ENCODE assay signal across 1 cellular context in genomic region chr16:23131436-23131835, GRCh38.
TF ChIP-seq lines count a peak whose summit lies in the region.

No MANE protein-coding gene starts in this region.

TF ChIP-seq in GM23338, 12 proteins besides CTCF, POLR2A, EP300 and RAD21 (continued from another document):
- TF ChIP-seq ETS1 (IDR thresholded peaks at IDR 0.05) (no peak), JUNB (IDR thresholded peaks at IDR 0.05; ENCODE audit: unreplicated experiment) (no peak), STAT1 (IDR thresholded peaks at IDR 0.05; ENCODE audit: unreplicated experiment) (no peak), ZNF462 (CRISPR knock-in tag; IDR thresholded peaks at IDR 0.05) (no peak), EZH2 (IDR thresholded peaks at IDR 0.05; ENCODE audit: low read depth, unreplicated experiment) (no peak), ZNF114 (CRISPR knock-in tag; IDR thresholded peaks at IDR 0.05) (no peak)
